Comparison of ENCODE assay signal across 8 cellular contexts in genomic region chr9:136363606-136364368, GRCh38. TPM values are rescaled to one million over a fixed set of nuclear protein-coding genes. Genes with fewer than 3 reads are reported as not detected.
DNase-seq lines count a peak whose midpoint lies in the region; ATAC-seq, FAIRE-seq and TF ChIP-seq lines count a peak whose summit lies in the region.

TSS of gene DNLZ (minus strand) at chr9:136363744. CDS start at chr9:136363714, 30 bp downstream.

- peak; percentile 55 to 100 (median 91) for TF ChIP-seq CTCF in adrenal gland (IDR thresholded peaks at IDR 0.05)

- whole genome bisulfite sequencing in adrenal gland, 4 donors: 7 to 25% (median 9%) methylated on average over 7 to 83 of the region's 83 CpGs; no CpG with 5 or more reads in 1 of the 4 donors
- WGBS in urinary bladder: 8% methylated on average over 83 of the region's 83 CpGs

- H3K4me3 ChIP-seq in adrenal gland (peak within 1 kb of the TSS in 3 of 4 donors; percentile 45 to 73 (median 62)), urinary bladder (ENCODE audit: low read depth, low read length) (peak within 1 kb of the TSS; percentile 80)

- H3K9me3 ChIP-seq in adrenal gland (replicated peaks in 1 of 3): no peaks in the 10 kb centered on the region

- intact Hi-C loops in T-helper 1 cell treated with Interleukin-12 subunit alpha and Interleukin-12 subunit beta and Interleukin-4 antibody, amounts not matched to agents 30 ng/mL and 1 ng/mL, for 36 hours (cut with micrococcal nuclease): loop anchor here (1.0 to 10.0 kb wide), 13 partner anchors 21 to 1242 kb away; partner anchors contain the start of genes ARRDC1, CCDC183, ENTR1 and GPSM1
- intact Hi-C loops in adrenal gland (cut with DNase I): no loop called here
- intact Hi-C loops in left cardiac atrium (cut with DNase I): no loop called here

- DNase-seq in GM12891 (ENCODE audit: insufficient read length, low spot score): peak; percentile 100
- peak; percentile 62 for DNase-seq in NCI-H1048 (lab: John Stamatoyannopoulos, UW)
- peak; percentile 75 to 88 (median 87) for DNase-seq in adrenal gland
- DNase-seq in left cardiac atrium: peak; percentile 87
- peak; percentile 20 for DNase-seq in pulmonary artery endothelial cell (ENCODE audit: low read depth, low spot score)

- FAIRE-seq in GM12891 (lab: Jason Lieb, UNC): peak; percentile 98

- H3K27ac ChIP-seq in adrenal gland: peak within 1 kb of the TSS; percentile 67 to 93 (median 75)
- peak within 1 kb of the TSS; percentile 79 for H3K27ac ChIP-seq in urinary bladder (ENCODE audit: low read depth)

- TF ChIP-seq POLR2A in GM12891 (IDR thresholded peaks at IDR 0.05; ENCODE audit: low read depth, low read length): peak; percentile 61; the same call in 1 of the 2 replicates
- TF ChIP-seq POLR2A in adrenal gland (IDR thresholded peaks at IDR 0.05): peak in 1 of 2 donors; percentile 25

- peaks cover 0 to 8% of the 10 kb centered on the region in 2 donors for H3K4me1 ChIP-seq in adrenal gland (replicated peaks in 1 of 2)
- no peaks in the 10 kb centered on the region for H3K4me1 ChIP-seq in urinary bladder (ENCODE audit: insufficient read depth)

- H3K36me3 ChIP-seq in adrenal gland (replicated peaks in 1 of 2) (no peaks in the 10 kb centered on the region), urinary bladder (ENCODE audit: insufficient read depth) (no peaks in the 10 kb centered on the region)

- peak; percentile 45 for ATAC-seq in HG02610 (IDR thresholded peaks at IDR 0.05; ENCODE audit: unreplicated experiment)
- ATAC-seq in left cardiac atrium: peak; percentile 57 to 85

- no peaks in the 10 kb centered on the region for H3K27me3 ChIP-seq in adrenal gland

TF ChIP-seq in GM12891, 5 proteins besides CTCF, POLR2A, EP300 and RAD21:
- TF ChIP-seq POLR2AphosphoS5 (IDR thresholded peaks at IDR 0.05; ENCODE audit: low read depth, low read length) (peak; percentile 65), TAF1 (IDR thresholded peaks at IDR 0.05; ENCODE audit: low read depth, low read length) (no peak), SPI1 (IDR thresholded peaks at IDR 0.05; ENCODE audit: low read depth, low read length) (no peak), POU2F2 (IDR thresholded peaks at IDR 0.05; ENCODE audit: low read depth, low read length) (no peak)

RNA-seq across cellular contexts. Expression of gene DNLZ, which starts in this region (rescaled TPM):
- polyA plus RNA-seq in GM12891 (2012; ENCODE audit: low read depth, missing spikeins): 12.1 TPM
- total RNA-seq in T-helper 1 cell treated with Interleukin-12 subunit alpha and Interleukin-12 subunit beta and Interleukin-4 antibody, amounts not matched to agents 30 ng/mL and 1 ng/mL, for 36 hours: 17.2 and 18.3 TPM in 2 replicates
- total RNA-seq in adrenal gland (10 to 100 TPM; 12.1 to 28.9 (median 18.3) TPM), left cardiac atrium (10 to 100 TPM; 23.2 to 30.6 TPM), pulmonary artery endothelial cell (15.7 and 32.4 TPM in 2 replicates), urinary bladder (4.2 TPM)
- polyA plus RNA-seq in adrenal gland (10 to 100 TPM in 2 of 3 donors, 1 to 10 TPM in 1; 3.1 to 20.5 (median 14.7) TPM), urinary bladder (14.9 TPM)

Comparison
In these comparisons a context has a peak if more than half of its experiments do, and no peak if none do; other contexts are left out.
1. Peak in every context shown above with its lines: DNase-seq, ATAC-seq, H3K4me3 ChIP-seq and H3K27ac ChIP-seq.
2. DNase-seq: peak in every context shown above with its lines; median percentile 100 in GM12891; 87 in adrenal gland; 87 in left cardiac atrium; 62 in NCI-H1048; 20 in pulmonary artery endothelial cell.